ENCODE assay signal across 13 cellular contexts in genomic region chr1:44713321-44713781, GRCh38. TPM values are rescaled to one million over a fixed set of nuclear protein-coding genes. Genes with fewer than 3 reads are reported as not detected.
DNase-seq lines count a peak whose midpoint lies in the region; ATAC-seq and TF ChIP-seq lines count a peak whose summit lies in the region.
"Had no signal": no experiment of that assay in that cellular context is flagged by ENCODE, and none has a peak within 500 bp of the region (broad histone marks: within the 10 kb centered on the region; RNA-seq: fewer than 3 reads in every experiment).

No MANE protein-coding gene starts in this region.

- no peak overlapping the region for H3K27ac ChIP-seq in heart left ventricle
- H3K27ac ChIP-seq in endodermal cell (ENCODE audit: low read depth, low read length), result no peak overlapping the region
- H3K27ac ChIP-seq: adrenal gland, right atrium auricular region had no signal

- DNase-seq in GM10248 (ENCODE audit: extremely low spot score) (peak; percentile 50), NCI-H510A (lab: John Stamatoyannopoulos, UW) (peak; percentile 42), kidney tubule cell (ENCODE audit: low spot score) (peak; percentile 61), heart left ventricle (no peak), endodermal cell (no peak)
- no peak for DNase-seq in activated effector memory CD4-positive, alpha-beta T cell treated with Interleukin-2 at 50 U/mL for 16 hours
- DNase-seq in effector CD4-positive, alpha-beta T cell, result no peak
- DNase-seq: CD4-positive, alpha-beta T cell; midbrain; NCI-H187 had no signal

- POLR2A ChIA-PET in GM10248 (lab: Yijun Ruan, JAX), result interaction anchor here (1.1 to 3.2 kb wide), 3 partner anchors 8 to 106 kb away, joined by 3 to 20 read pairs (median 9); partner anchors contain the start of gene PLK3

- H3K4me3 ChIP-seq in heart left ventricle (no peak overlapping the region), endodermal cell (ENCODE audit: low read length) (no peak overlapping the region)
- H3K4me3 ChIP-seq: adrenal gland, right atrium auricular region had no signal

- H3K4me1 Mint-ChIP-seq in endodermal cell, result peaks cover 5% of the 10 kb centered on the region

- H3K36me3 Mint-ChIP-seq in endodermal cell (ENCODE audit: low read depth), result peaks cover 5% of the 10 kb centered on the region

- no peak overlapping the region for H3K9ac ChIP-seq in endodermal cell (ENCODE audit: extremely low read depth, low read length, poor library complexity, severe bottlenecking)

- peaks cover 0 to 3% (median 0%) of the 10 kb centered on the region in 9 donors for H3K27me3 ChIP-seq in heart left ventricle
- no peaks in the 10 kb centered on the region for H3K27me3 ChIP-seq in endodermal cell (ENCODE audit: control insufficient read depth, insufficient read depth, low read length, poor library complexity, severe bottlenecking)
- H3K27me3 ChIP-seq: adrenal gland, right atrium auricular region had no signal

- intact Hi-C loops in heart left ventricle (cut with DNase I), result no loop called here

- CTCF ChIA-PET in GM10248 (lab: Yijun Ruan, JAX), result interaction anchor here (0.7 to 9.2 kb wide), 9 partner anchors 8 to 590 kb away, joined by 3 to 69 read pairs (median 4); partner anchors contain the start of genes PLK3 and RNU5D-1

- ATAC-seq in HG02763 (IDR thresholded peaks at IDR 0.05; ENCODE audit: unreplicated experiment) (peak; percentile 50), heart left ventricle (no peak)

- H3K9me3 Mint-ChIP-seq in endodermal cell, result peaks cover 10% of the 10 kb centered on the region
- H3K9me3 Mint-ChIP-seq: CD4-positive, alpha-beta T cell had no signal

- TF ChIP-seq POLR2A in heart left ventricle (IDR thresholded peaks at IDR 0.05), result no peak

- no peaks in the 10 kb centered on the region for H3K9me3 ChIP-seq in heart left ventricle
- H3K9me3 ChIP-seq in endodermal cell (ENCODE audit: control insufficient read depth, low read length), result no peaks in the 10 kb centered on the region
- H3K9me3 ChIP-seq: adrenal gland, right atrium auricular region had no signal

- no peak overlapping the region for H3K27ac Mint-ChIP-seq in endodermal cell
- H3K27ac Mint-ChIP-seq: CD4-positive, alpha-beta T cell had no signal

- TF ChIP-seq CTCF in GM10248 (IDR thresholded peaks at IDR 0.05; ENCODE audit: control extremely low read depth, extremely low read depth, low read depth, missing control alignments) (no peak), heart left ventricle (IDR thresholded peaks at IDR 0.05) (no peak), endodermal cell (conservative IDR thresholded peaks at IDR 0.05) (no peak)

- H3K4me1 ChIP-seq in heart left ventricle, result peaks cover 0 to 21% (median 0%) of the 10 kb centered on the region in 12 donors
- H3K4me1 ChIP-seq in endodermal cell (ENCODE audit: control insufficient read depth, insufficient read depth, low read length), result peaks cover 7% of the 10 kb centered on the region
- H3K4me1 ChIP-seq: adrenal gland had no signal

- H3K36me3 ChIP-seq in heart left ventricle (no peaks in the 10 kb centered on the region), endodermal cell (ENCODE audit: control insufficient read depth, insufficient read depth, low read length) (no peaks in the 10 kb centered on the region)
- H3K36me3 ChIP-seq: adrenal gland, right atrium auricular region had no signal

- H3K4me3 Mint-ChIP-seq in endodermal cell, result no peak overlapping the region
- H3K4me3 Mint-ChIP-seq: CD4-positive, alpha-beta T cell had no signal

- WGBS in heart left ventricle, 4 donors, result 64 to 70% (median 67%) methylated on average over 6 of the region's 6 CpGs
- 85 to 90% methylated on average over 5 to 6 of the region's 6 CpGs for WGBS in endodermal cell (ENCODE audit: insufficient coverage in 1 of 2, insufficient read length in 1 of 2), 2 experiments

- H3K27me3 Mint-ChIP-seq in endodermal cell (ENCODE audit: insufficient read depth), result peaks cover 22% of the 10 kb centered on the region
- H3K27me3 Mint-ChIP-seq: CD4-positive, alpha-beta T cell had no signal

RNA-seq across cellular contexts. Expression of gene RNU5D-1, which starts 17.6 kb away (rescaled TPM):
- total RNA-seq in heart left ventricle, result not detected
- not detected for polyA plus RNA-seq in heart left ventricle
- not detected for total RNA-seq in endodermal cell
- polyA plus RNA-seq in endodermal cell (2013, experiment 1 of 2), result 3,859 TPM
- 7,427 TPM for polyA plus RNA-seq in endodermal cell (2013, experiment 2 of 2)
- total RNA-seq: adrenal gland; CD4-positive, alpha-beta T cell; right atrium auricular region had no signal
- polyA plus RNA-seq: adrenal gland had no signal

RNA-seq across cellular contexts. Expression of gene KIF2C, which starts 26.3 kb away (rescaled TPM):
- total RNA-seq in heart left ventricle (1 to 10 TPM in 5 of 9 donors, under 1 TPM in 4; 0.25 to 7.0 (median 1.2) TPM), endodermal cell (10 to 100 TPM; 42.0 to 72.7 TPM)
- under 1 TPM; 0.34 to 0.68 TPM for polyA plus RNA-seq in heart left ventricle
- polyA plus RNA-seq in endodermal cell (2013, experiment 1 of 2), result 82.3 TPM
- 82.8 TPM for polyA plus RNA-seq in endodermal cell (2013, experiment 2 of 2)

RNA-seq across cellular contexts. Expression of gene ARMH1, which starts 38.8 kb away (rescaled TPM):
- total RNA-seq in heart left ventricle (1 to 10 TPM in 2 of 9 donors, under 1 TPM in 4, not detected in 3; 0.33 to 9.9 (median 0.64) TPM), endodermal cell (1 to 10 TPM; 3.9 to 6.3 TPM)
- under 1 TPM; 0.62 to 0.88 TPM for polyA plus RNA-seq in heart left ventricle
- polyA plus RNA-seq in endodermal cell (2013, experiment 1 of 2), result 6.3 TPM
- 3.6 TPM for polyA plus RNA-seq in endodermal cell (2013, experiment 2 of 2)

RNA-seq across cellular contexts. Expression of gene TMEM53, which starts 39.1 kb away (rescaled TPM):
- total RNA-seq in heart left ventricle (10 to 100 TPM in 6 of 9 donors, 1 to 10 TPM in 3; 8.5 to 18.1 (median 12.5) TPM), endodermal cell (10 to 100 TPM; 10.2 to 10.8 TPM)
- polyA plus RNA-seq in heart left ventricle, result 10 to 100 TPM in 1 of 2 donors, 1 to 10 TPM in 1; 8.6 to 20.0 TPM
- 8.4 TPM for polyA plus RNA-seq in endodermal cell (2013, experiment 1 of 2)
- 10.2 TPM for polyA plus RNA-seq in endodermal cell (2013, experiment 2 of 2)

Comparison
In these comparisons a context has a peak if more than half of its experiments do, and no peak if none do; other contexts are left out.
1. DNase-seq: peak in GM10248 (single experiment), NCI-H510A (single experiment) and kidney tubule cell (single experiment); none in activated effector memory CD4-positive, alpha-beta T cell treated with Interleukin-2 at 50 U/mL for 16 hours (single experiment), heart left ventricle (0 of 5), endodermal cell (single experiment) and effector CD4-positive, alpha-beta T cell (single experiment).
2. RNA of gene KIF2C, which starts 26.3 kb away (total RNA-seq): 42.0 to 72.7 TPM in endodermal cell; 0.25 to 7.0 TPM in heart left ventricle; every median in the first group is over 4 times any median in the second.